In the genomic region with DNA sequence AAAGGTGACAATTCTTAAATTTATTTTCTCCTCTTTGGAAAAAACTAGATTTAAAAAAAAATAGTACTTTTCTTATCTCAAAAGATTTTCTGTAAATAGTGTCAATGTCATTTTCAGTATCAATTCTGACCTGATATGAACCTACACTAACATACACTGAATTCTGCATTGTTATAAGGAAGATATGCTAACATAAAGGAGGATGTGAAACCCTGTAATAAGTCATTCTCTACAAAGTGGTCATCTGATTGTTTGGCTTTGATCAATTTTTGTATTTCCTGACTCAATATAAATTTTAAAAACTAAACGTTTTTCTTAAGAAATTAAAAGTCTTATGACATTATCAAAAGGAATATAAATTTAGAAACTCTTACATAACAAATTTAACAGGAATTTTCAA, we compare ENCODE assay signal across 15 cellular contexts.
"Had no signal": no experiment of that assay in that cellular context is flagged by ENCODE, and none has a peak within 500 bp of the region (broad histone marks: within the 10 kb centered on the region; RNA-seq: fewer than 3 reads in every experiment).

No MANE protein-coding gene starts in this region.

- ATAC-seq: activated CD8-positive, alpha-beta memory T cell treated with anti-CD3 and anti-CD28 coated beads, Interleukin-2, amount 10 ng/mL, durations not matched to agents 7 days and 5 days; activated CD8-positive, alpha-beta T cell treated with anti-CD3 and anti-CD28 coated beads for 36 hours; heart right ventricle; left colon had no signal

- FAIRE-seq: bronchial epithelial cell had no signal

- DNase-seq: activated CD4-positive, alpha-beta T cell treated with anti-CD3 and anti-CD28 coated beads, Interleukin-2, amount 10 ng/mL, durations not matched to agents 7 days and 5 days; activated CD8-positive, alpha-beta memory T cell treated with anti-CD3 and anti-CD28 coated beads, Interleukin-2, amount 10 ng/mL, durations not matched to agents 7 days and 5 days; activated CD8-positive, alpha-beta T cell treated with anti-CD3 and anti-CD28 coated beads for 36 hours; activated effector memory CD4-positive, alpha-beta T cell treated with anti-CD3 and anti-CD28 coated beads, Interleukin-2, amount 50 U/mL, for 16 hours; activated naive CD4-positive, alpha-beta T cell treated with anti-CD3 and anti-CD28 coated beads, Interleukin-2, amount 10 ng/mL, durations not matched to agents 7 days and 5 days; activated T-cell treated with anti-CD3 and anti-CD28 coated beads for 4 hours; amygdala; heart right ventricle; islet precursor cell; left colon; mesenchymal stem cell; ovary; stimulated activated CD4-positive, alpha-beta T cell treated with anti-CD3 and anti-CD28 coated beads, Interleukin-2, amount 100 ng/mL, for 48 hours; stimulated activated naive CD4-positive, alpha-beta T cell treated with Interleukin-2 at 50 U/mL for 16 hours had no signal
